1 cellular context compared by ENCODE assay signal in genomic region chr11:36431429-36432092, GRCh38.
TF ChIP-seq lines count a peak whose summit lies in the region.

No MANE protein-coding gene starts in this region.

TF ChIP-seq in K562, 482 proteins besides CTCF, POLR2A, EP300 and RAD21 (continued from another document):
- TF ChIP-seq JUND (IDR thresholded peaks at IDR 0.05; ENCODE audit: borderline replicate concordance, low read depth, low read length) (peak; percentile 86), JUND (tag; IDR thresholded peaks at IDR 0.05; ENCODE audit: borderline replicate concordance, low read depth, low read length) (peak; percentile 83; the same call in 2 of the 3 replicates), DPF2 (IDR thresholded peaks at IDR 0.05) (0 out of 2 replicates have a peak, but pooled peaks have one; percentile 32), ZNF277 (CRISPR knock-in tag; IDR thresholded peaks at IDR 0.05; ENCODE audit: borderline replicate concordance) (no peak), BHLHE40 (IDR thresholded peaks at IDR 0.05; ENCODE audit: low read length) (0 out of 2 replicates have a peak, but pooled peaks have one; percentile 27), KHSRP (IDR thresholded peaks at IDR 0.05) (no peak), PTBP1 (IDR thresholded peaks at IDR 0.05; ENCODE audit: low read depth, low read length) (no peak), REST (CRISPR knock-in tag; IDR thresholded peaks at IDR 0.05; ENCODE audit: low read depth) (no peak), HCFC1 (IDR thresholded peaks at IDR 0.05; ENCODE audit: low read depth, low read length) (no peak), ZNF239 (CRISPR knock-in tag; IDR thresholded peaks at IDR 0.05) (no peak), UBTF (IDR thresholded peaks at IDR 0.05; ENCODE audit: borderline replicate concordance in 1 of 2, low read depth in 2 of 2, low read length in 2 of 2) (0 out of 4 replicates have a peak, but pooled peaks of 1 of the 2 experiments have one; percentile 27), SETDB1 (IDR thresholded peaks at IDR 0.05; ENCODE audit: low read length) (no peak), TFAM (CRISPR knock-in tag; conservative IDR thresholded peaks at IDR 0.05) (no peak), RBM17 (IDR thresholded peaks at IDR 0.05; ENCODE audit: borderline replicate concordance, low read depth, low read length) (no peak), CTBP1 (IDR thresholded peaks at IDR 0.05; ENCODE audit: borderline replicate concordance) (peak; percentile 46; the same call in 1 of the 2 replicates), HDAC8 (tag; IDR thresholded peaks at IDR 0.05) (no peak), ELF4 (CRISPR knock-in tag; IDR thresholded peaks at IDR 0.05) (no peak), HIVEP1 (CRISPR knock-in tag; IDR thresholded peaks at IDR 0.05) (no peak), ZC3H4 (CRISPR knock-in tag; IDR thresholded peaks at IDR 0.05; ENCODE audit: borderline replicate concordance) (no peak), ILF3 (IDR thresholded peaks at IDR 0.05; ENCODE audit: borderline replicate concordance) (no peak), BCLAF1 (IDR thresholded peaks at IDR 0.05; ENCODE audit: borderline replicate concordance in 1 of 2, control insufficient read depth in 1 of 2, low read depth in 2 of 2, low read length in 1 of 2) (no peak), BDP1 (IDR thresholded peaks at IDR 0.05; ENCODE audit: insufficient read depth, insufficient read length) (no peak), ZNF778 (CRISPR knock-in tag; IDR thresholded peaks at IDR 0.05) (no peak), TGIF2 (CRISPR knock-in tag; IDR thresholded peaks at IDR 0.05) (no peak), IRF2 (CRISPR knock-in tag; IDR thresholded peaks at IDR 0.05) (no peak), CEBPB (tag; IDR thresholded peaks at IDR 0.05) (no peak), PHB (CRISPR knock-in tag; IDR thresholded peaks at IDR 0.05) (no peak), CEBPG (CRISPR knock-in tag; IDR thresholded peaks at IDR 0.05) (no peak), CEBPG (tag; conservative IDR thresholded peaks at IDR 0.05 in 1 of 2, IDR thresholded peaks at IDR 0.05 in 1 of 2) (no peak), NCOA6 (IDR thresholded peaks at IDR 0.05) (no peak), PPARD (CRISPR knock-in tag; IDR thresholded peaks at IDR 0.05) (no peak), CREBBP (IDR thresholded peaks at IDR 0.05; ENCODE audit: low read depth, low read length) (no peak), ZNF354B (CRISPR knock-in tag; IDR thresholded peaks at IDR 0.05) (no peak), CBX3 (IDR thresholded peaks at IDR 0.05; ENCODE audit: borderline replicate concordance in 1 of 2, low read length in 2 of 2) (peak in 1 of 2 experiments; percentile 26; a peak in 1 of 3 replicates), ETV5 (CRISPR knock-in tag; IDR thresholded peaks at IDR 0.05; ENCODE audit: low read depth) (no peak), ZKSCAN3 (CRISPR knock-in tag; IDR thresholded peaks at IDR 0.05) (no peak)
- TF ChIP-seq, protein P1, sequence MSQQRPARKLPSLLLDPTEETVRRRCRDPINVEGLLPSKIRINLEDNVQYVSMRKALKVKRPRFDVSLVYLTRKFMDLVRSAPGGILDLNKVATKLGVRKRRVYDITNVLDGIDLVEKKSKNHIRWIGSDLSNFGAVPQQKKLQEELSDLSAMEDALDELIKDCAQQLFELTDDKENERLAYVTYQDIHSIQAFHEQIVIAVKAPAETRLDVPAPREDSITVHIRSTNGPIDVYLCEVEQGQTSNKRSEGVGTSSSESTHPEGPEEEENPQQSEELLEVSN (IDR thresholded peaks at IDR 0.05; ENCODE audit: borderline replicate concordance in 1 of 2, extremely low read depth in 1 of 2, insufficient read depth in 1 of 2, insufficient read length in 1 of 2, low read depth in 1 of 2, low read length in 1 of 2, poor library complexity in 1 of 2, severe bottlenecking in 1 of 2): no peak
- TF ChIP-seq, protein P2, sequence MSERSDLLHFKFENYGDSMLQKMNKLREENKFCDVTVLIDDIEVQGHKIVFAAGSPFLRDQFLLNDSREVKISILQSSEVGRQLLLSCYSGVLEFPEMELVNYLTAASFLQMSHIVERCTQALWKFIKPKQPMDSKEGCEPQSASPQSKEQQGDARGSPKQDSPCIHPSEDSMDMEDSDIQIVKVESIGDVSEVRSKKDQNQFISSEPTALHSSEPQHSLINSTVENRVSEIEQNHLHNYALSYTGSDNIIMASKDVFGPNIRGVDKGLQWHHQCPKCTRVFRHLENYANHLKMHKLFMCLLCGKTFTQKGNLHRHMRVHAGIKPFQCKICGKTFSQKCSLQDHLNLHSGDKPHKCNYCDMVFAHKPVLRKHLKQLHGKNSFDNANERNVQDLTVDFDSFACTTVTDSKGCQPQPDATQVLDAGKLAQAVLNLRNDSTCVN (CRISPR knock-in tag; IDR thresholded peaks at IDR 0.05): no peak
- TF ChIP-seq, protein P3, sequence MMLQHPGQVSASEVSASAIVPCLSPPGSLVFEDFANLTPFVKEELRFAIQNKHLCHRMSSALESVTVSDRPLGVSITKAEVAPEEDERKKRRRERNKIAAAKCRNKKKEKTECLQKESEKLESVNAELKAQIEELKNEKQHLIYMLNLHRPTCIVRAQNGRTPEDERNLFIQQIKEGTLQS (IDR thresholded peaks at IDR 0.05): peak; percentile 50; the same call in 1 of the 2 replicates
- TF ChIP-seq, protein P3 (CRISPR knock-in tag; conservative IDR thresholded peaks at IDR 0.05): no peak
- TF ChIP-seq, protein P4, sequence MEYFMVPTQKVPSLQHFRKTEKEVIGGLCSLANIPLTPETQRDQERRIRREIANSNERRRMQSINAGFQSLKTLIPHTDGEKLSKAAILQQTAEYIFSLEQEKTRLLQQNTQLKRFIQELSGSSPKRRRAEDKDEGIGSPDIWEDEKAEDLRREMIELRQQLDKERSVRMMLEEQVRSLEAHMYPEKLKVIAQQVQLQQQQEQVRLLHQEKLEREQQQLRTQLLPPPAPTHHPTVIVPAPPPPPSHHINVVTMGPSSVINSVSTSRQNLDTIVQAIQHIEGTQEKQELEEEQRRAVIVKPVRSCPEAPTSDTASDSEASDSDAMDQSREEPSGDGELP (CRISPR knock-in tag; IDR thresholded peaks at IDR 0.05; ENCODE audit: borderline replicate concordance): peak; percentile 27; the same call in 1 of the 2 replicates
